ENCODE assay signal across 27 cellular contexts in genomic region chr9:10443805-10444204, GRCh38.
"Had no signal": no experiment of that assay in that cellular context is flagged by ENCODE, and none has a peak within 500 bp of the region (broad histone marks: within the 10 kb centered on the region; RNA-seq: fewer than 3 reads in every experiment).

No MANE protein-coding gene starts in this region.

- DNase-seq: activated CD4-positive, alpha-beta memory T cell treated with anti-CD3 and anti-CD28 coated beads for 36 hours; activated CD4-positive, alpha-beta T cell treated with anti-CD3 and anti-CD28 coated beads, Interleukin-2, amount 10 ng/mL, durations not matched to agents 7 days and 5 days; activated CD4-positive, CD25-positive, alpha-beta regulatory T cell; activated CD8-positive, alpha-beta memory T cell treated with anti-CD3 and anti-CD28 coated beads for 24 hours; activated effector memory CD4-positive, alpha-beta T cell treated with anti-CD3 and anti-CD28 coated beads, Interleukin-2, amount 50 U/mL, for 16 hours; activated naive CD4-positive, alpha-beta T cell treated with Interleukin-2 at 50 U/mL for 16 hours; activated naive CD8-positive, alpha-beta T cell treated with anti-CD3 and anti-CD28 coated beads, Interleukin-2, amount 50 U/mL, for 24 hours; activated T-cell treated with anti-CD3 and anti-CD28 coated beads, Interleukin-2, amount 50 U/mL, for 4 hours; amniotic stem cell; body of pancreas; central memory CD4-positive, alpha-beta T cell; MG63; MV-4-11; NCI-H2029; NCI-H2107; NCI-H524; NCI-H748 treated with DMSO at 0.1 percent for 48 hours; NK-92 treated with Interleukin-12 subunit alpha and Interleukin-12 subunit beta, amount 100 ng/mL, for 24 hours; OCI-M1; Peyer's patch; SHP77 had no signal

- H3K4me1 ChIP-seq: ascending aorta, body of pancreas, Peyer's patch, SJSA1 had no signal

- H3K27ac ChIP-seq: ascending aorta, body of pancreas, coronary artery, KMS-11, Peyer's patch, RWPE1, SJSA1 had no signal

- H3K9me3 ChIP-seq: ascending aorta, body of pancreas, MG63, Peyer's patch, SJSA1 had no signal

- H3K4me3 ChIP-seq: ascending aorta, body of pancreas, coronary artery, MG63, Peyer's patch, SJSA1 had no signal

- ATAC-seq: activated naive CD4-positive, alpha-beta T cell treated with anti-CD3 and anti-CD28 coated beads, Interleukin-2, amount 50 U/mL, for 72 hours; activated naive CD8-positive, alpha-beta T cell treated with anti-CD3 and anti-CD28 coated beads, Interleukin-2, amount 50 U/mL, for 24 hours; activated T-cell treated with anti-CD3 and anti-CD28 coated beads, Interleukin-2, amount 50 U/mL, for 4 hours; body of pancreas had no signal

- H3K36me3 ChIP-seq: ascending aorta, MG63, Peyer's patch, SJSA1 had no signal

- H3K27me3 ChIP-seq: ascending aorta, body of pancreas, MG63, Peyer's patch, SJSA1 had no signal
